ENCODE assay signal across 8 cellular contexts in genomic region chr7:32479574-32480200, GRCh38. TPM values are rescaled to one million over a fixed set of nuclear protein-coding genes. Genes with fewer than 3 reads are reported as not detected.
DNase-seq lines count a peak whose midpoint lies in the region; ATAC-seq and TF ChIP-seq lines count a peak whose summit lies in the region.

No MANE protein-coding gene starts in this region.

- no peak overlapping the region for H3K4ac ChIP-seq in mesendoderm (ENCODE audit: low read depth, low read length)

- no peak overlapping the region for H2BK15ac ChIP-seq in mesendoderm (replicated peaks; ENCODE audit: low read depth)

- no peak overlapping the region for H3K27ac Mint-ChIP-seq in T-helper 17 cell

- TF ChIP-seq CTCF in breast epithelium (IDR thresholded peaks at IDR 0.05) = peak; percentile 34 to 52 (median 50)

- H3K79me1 ChIP-seq in mesendoderm (ENCODE audit: low read length) = no peaks in the 10 kb centered on the region

- H3K9me3 ChIP-seq in breast epithelium = no peaks in the 10 kb centered on the region
- no peaks in the 10 kb centered on the region for H3K9me3 ChIP-seq in T-helper 17 cell (ENCODE audit: control insufficient read depth, low read length, poor library complexity, severe bottlenecking)

- ATAC-seq in HG03159 (IDR thresholded peaks at IDR 0.05; ENCODE audit: unreplicated experiment) (peak; percentile 58), T-helper 17 cell (no peak), GM19023 (IDR thresholded peaks at IDR 0.05; ENCODE audit: unreplicated experiment) (no peak)

- no peak overlapping the region for H3K23ac ChIP-seq in mesendoderm (ENCODE audit: low read length)

- H3K4me1 ChIP-seq in breast epithelium (no peaks in the 10 kb centered on the region), mesendoderm (ENCODE audit: control insufficient read depth, low read depth, low read length) (peaks cover 2% of the 10 kb centered on the region)

- no peak overlapping the region for H3K4me3 Mint-ChIP-seq in T-helper 17 cell

- no peak overlapping the region for H4K8ac ChIP-seq in mesendoderm (ENCODE audit: low read depth, low read length)

- no peak overlapping the region for H3K4me3 ChIP-seq in breast epithelium
- H3K4me3 ChIP-seq in mesendoderm (ENCODE audit: low read length) = no peak overlapping the region

- peaks cover 2% of the 10 kb centered on the region for H3K36me3 Mint-ChIP-seq in T-helper 17 cell (ENCODE audit: low read depth)

- no peak overlapping the region for H3K4me2 ChIP-seq in mesendoderm (ENCODE audit: low read length)

- H3K27ac ChIP-seq in breast epithelium (no peak overlapping the region), mesendoderm (ENCODE audit: low read depth, low read length) (no peak overlapping the region)

- H4K5ac ChIP-seq in mesendoderm (ENCODE audit: low read length) = no peak overlapping the region

- no peaks in the 10 kb centered on the region for H3K27me3 Mint-ChIP-seq in T-helper 17 cell

- H3K18ac ChIP-seq in mesendoderm (ENCODE audit: low read length) = no peak overlapping the region

- H2AK5ac ChIP-seq in mesendoderm (ENCODE audit: low read length) = no peak overlapping the region

- H3K36me3 ChIP-seq in breast epithelium (no peaks in the 10 kb centered on the region), mesendoderm (ENCODE audit: control insufficient read depth, insufficient read depth, low read length) (no peaks in the 10 kb centered on the region)

- TF ChIP-seq POLR2A in breast epithelium (IDR thresholded peaks at IDR 0.05) = no peak

- no CpG with 5 or more reads among the region's 2 CpGs for WGBS in mesendoderm (ENCODE audit: extremely low coverage, insufficient coverage, low lambda C conversion rate)

- H2BK5ac ChIP-seq in mesendoderm (ENCODE audit: low read length) = no peak overlapping the region

- peak; percentile 43 for DNase-seq in ELF-1 (ENCODE audit: low read depth, low spot score)
- peak; percentile 33 for DNase-seq in NCI-H774 (lab: John Stamatoyannopoulos, UW)
- DNase-seq in breast epithelium (ENCODE audit: low spot score in 2 of 2) = no peak
- DNase-seq in mesendoderm = peak; percentile 63
- no peak for DNase-seq in T-helper 17 cell
- no peak for DNase-seq in activated gamma-delta T cell treated with Interleukin-2 at 50 U/mL for 16 hours

- no peak overlapping the region for H3K56ac ChIP-seq in mesendoderm (ENCODE audit: low read length)

- H3K27me3 ChIP-seq in breast epithelium (no peaks in the 10 kb centered on the region), mesendoderm (ENCODE audit: insufficient read depth, low read length, poor library complexity) (no peaks in the 10 kb centered on the region)

- H3K79me2 ChIP-seq in mesendoderm (ENCODE audit: control insufficient read depth, insufficient read depth, low read length) = no peaks in the 10 kb centered on the region

- H3K4me1 Mint-ChIP-seq in T-helper 17 cell = peaks cover 4% of the 10 kb centered on the region

- H2BK120ac ChIP-seq in mesendoderm (ENCODE audit: low read depth, low read length) = no peak overlapping the region

- H3K9ac ChIP-seq in mesendoderm (ENCODE audit: low read length) = no peak overlapping the region

- intact Hi-C loops in breast epithelium (cut with DNase I; ENCODE audit: low total_unique reads) = no loop called here

RNA-seq across cellular contexts. Expression of gene LSM5, which starts 10.5 kb away (rescaled TPM):
- total RNA-seq in breast epithelium (10 to 100 TPM; 19.3 to 20.1 (median 19.8) TPM), T-helper 17 cell (10 to 100 TPM; 23.8 to 24.8 TPM)
- 273 TPM for polyA plus RNA-seq in mesendoderm (2013, experiment 1 of 2)
- 270 TPM for polyA plus RNA-seq in mesendoderm (2013, experiment 2 of 2)

RNA-seq across cellular contexts. Expression of gene AVL9, which starts 15.6 kb away (rescaled TPM):
- total RNA-seq in breast epithelium = 10 to 100 TPM; 27.7 to 54.4 (median 42.3) TPM
- polyA plus RNA-seq in mesendoderm (2013, experiment 1 of 2) = 13.5 TPM
- polyA plus RNA-seq in mesendoderm (2013, experiment 2 of 2) = 12.4 TPM
- total RNA-seq in T-helper 17 cell = 10 to 100 TPM; 26.1 to 28.1 TPM

Comparison
In these comparisons a context has a peak if more than half of its experiments do, and no peak if none do; other contexts are left out.
1. DNase-seq: peak in ELF-1 (single experiment), NCI-H774 (single experiment) and mesendoderm (single experiment); none in breast epithelium (0 of 2), T-helper 17 cell (0 of 3) and activated gamma-delta T cell treated with Interleukin-2 at 50 U/mL for 16 hours (single experiment).